In the genomic region with DNA sequence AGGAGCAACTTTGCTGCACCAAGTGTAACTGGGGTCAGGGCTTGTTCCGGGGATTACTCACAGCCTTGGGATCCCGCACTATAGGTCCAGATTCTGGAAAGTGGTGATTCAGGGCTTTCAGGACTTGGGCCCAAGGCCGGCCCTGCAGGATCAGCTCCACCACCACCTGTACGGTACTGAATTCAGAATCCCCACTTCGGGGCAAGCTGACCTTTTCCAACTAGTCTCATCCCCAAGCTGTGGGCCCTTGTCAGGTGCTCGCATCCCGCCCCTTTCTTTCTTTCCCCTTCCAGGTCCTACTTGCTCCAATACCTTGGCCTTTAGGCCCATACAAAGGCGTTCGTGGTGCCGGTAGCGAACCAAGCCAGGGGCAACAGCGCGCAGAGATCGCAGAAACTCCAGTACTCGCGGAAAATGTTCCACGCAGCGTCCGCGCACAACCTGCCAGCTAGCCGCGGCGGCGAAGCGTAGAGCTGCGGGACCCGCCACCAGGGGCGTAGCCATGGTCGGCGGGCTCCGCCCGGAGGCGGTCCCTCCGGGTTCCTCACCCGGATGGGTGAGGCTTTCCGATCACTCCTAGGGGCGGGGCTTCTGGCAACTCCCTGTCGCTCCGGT, we compare ENCODE assay signal across 8 cellular contexts. TPM values are rescaled to one million over a fixed set of nuclear protein-coding genes. Genes with fewer than 3 reads are reported as not detected.
DNase-seq lines count a peak whose midpoint lies in the region; ATAC-seq, FAIRE-seq and TF ChIP-seq lines count a peak whose summit lies in the region.

No MANE protein-coding gene starts in this region.

- H3K27me3 ChIP-seq in IMR-90 (ENCODE audit: control insufficient read depth, insufficient read depth, low read length) (no peaks in the 10 kb centered on the region), thoracic aorta (replicated peaks; ENCODE audit: insufficient read depth) (no peaks in the 10 kb centered on the region)

- peak overlapping the region; percentile 96 for H4K91ac ChIP-seq in IMR-90 (ENCODE audit: insufficient read depth, low read depth, low read length)

- H2BK15ac ChIP-seq in IMR-90 (ENCODE audit: low read depth, low read length) = peak overlapping the region; percentile 50; the same call in 1 of the 3 replicates

- POLR2A ChIA-PET in IMR-90 (lab: Charles Lee; ENCODE audit: unreplicated experiment) (interaction anchor here (0.6 to 1.3 kb wide), 4 partner anchors 8 to 55 kb away, joined by 3 to 7 read pairs (median 4); a partner anchor contains a TSS), RWPE1 (lab: Yijun Ruan, JAX; ENCODE audit: low non-redundant PET) (interaction anchor here (0.6 to 2.8 kb wide), 13 partner anchors 19 to 128 kb away, joined by 3 to 17 read pairs (median 4); a partner anchor contains a TSS)

- H4K5ac ChIP-seq in IMR-90 (ENCODE audit: low read depth, low read length) = peak overlapping the region; percentile 66

- TF ChIP-seq CTCF in IMR-90 (conservative IDR thresholded peaks at IDR 0.05; ENCODE audit: low read depth, low read length) (peak; percentile 45), RWPE1 (conservative IDR thresholded peaks at IDR 0.05; ENCODE audit: low read depth) (no peak), thoracic aorta (IDR thresholded peaks at IDR 0.05) (peak; percentile 62)

- intact Hi-C loops in IMR-90 (cut with micrococcal nuclease) = loop anchor here (1.0 to 5.0 kb wide), 5 partner anchors 29 to 230 kb away; a partner anchor contains a TSS

- peak; percentile 95 for DNase-seq in Daoy (ENCODE audit: low read depth)
- peak; percentile 89 for DNase-seq in IMR-90
- DNase-seq in RWPE1 (ENCODE audit: low spot score) = peak; percentile 97
- DNase-seq in activated naive CD4-positive, alpha-beta T cell (lab: John Stamatoyannopoulos, UW) = peak; percentile 92 to 97 (median 93)
- peak; percentile 85 to 95 for DNase-seq in frontal cortex (ENCODE audit: low spot score in 2 of 2)
- DNase-seq in non-pigmented ciliary epithelial cell (ENCODE audit: low read depth) = peak; percentile 68
- peak; percentile 72 for DNase-seq in thoracic aorta (ENCODE audit: low spot score)

- TSS peak; percentile 47 for BruUV-seq in IMR-90 (replicated peaks; lab: Mats Ljungman, UMichigan)

- H3K9me3 ChIP-seq in IMR-90 (ENCODE audit: control insufficient read depth, insufficient read depth, low read length) = no peaks in the 10 kb centered on the region
- no peaks in the 10 kb centered on the region for H3K9me3 ChIP-seq in thoracic aorta

- H2BK20ac ChIP-seq in IMR-90 (ENCODE audit: low read depth, low read length) = no peak overlapping the region

- peak overlapping the region; percentile 89 for H3K56ac ChIP-seq in IMR-90 (ENCODE audit: extremely low read depth, insufficient read depth, low read length)

- peak; percentile 77 for ATAC-seq in GM21717 (IDR thresholded peaks at IDR 0.05; ENCODE audit: unreplicated experiment)
- peak; percentile 93 for ATAC-seq in IMR-90 (ENCODE audit: low read depth)
- ATAC-seq in thoracic aorta (ENCODE audit: insufficient number of reproducible peaks, low FRiP score, low read depth) = peak; percentile 82

- no peak for FAIRE-seq in frontal cortex (lab: Jason Lieb, UNC)

- H3K4me1 ChIP-seq in IMR-90 (ENCODE audit: control insufficient read depth, insufficient read depth, low read length) (peaks cover 13% of the 10 kb centered on the region), thoracic aorta (ENCODE audit: control insufficient read depth in 1 of 2, low read depth in 2 of 2) (peaks cover 19 to 39% of the 10 kb centered on the region in 2 donors)

- H3K4me3 ChIP-seq in IMR-90 (ENCODE audit: insufficient read depth, low read depth, low read length) (peak overlapping the region; percentile 82), thoracic aorta (peak overlapping the region; percentile 76)

- H3K9ac ChIP-seq in IMR-90 (ENCODE audit: low read depth, low read length) = peak overlapping the region; percentile 81

- peak overlapping the region; percentile 88 for H3K4ac ChIP-seq in IMR-90 (ENCODE audit: low read depth, low read length)

- H3K79me1 ChIP-seq in IMR-90 (ENCODE audit: low read depth in 1 of 2, low read length in 2 of 2) = peaks cover 27 to 51% of the 10 kb centered on the region in 2 experiments

- H3K36me3 ChIP-seq in IMR-90 (ENCODE audit: control insufficient read depth, insufficient read depth, low read length) (peaks cover 34% of the 10 kb centered on the region), thoracic aorta (peaks cover 32% of the 10 kb centered on the region)

- H4K20me1 ChIP-seq in IMR-90 (ENCODE audit: insufficient read depth, low read length) = peaks cover 4% of the 10 kb centered on the region

- H3K18ac ChIP-seq in IMR-90 (ENCODE audit: low read depth, low read length) = peak overlapping the region; percentile 8; the same call in 1 of the 2 replicates

- H3K27ac ChIP-seq in IMR-90 (ENCODE audit: insufficient read depth, low read length) = peak overlapping the region; percentile 90
- peak overlapping the region; percentile 97 for H3K27ac ChIP-seq in RWPE1
- H3K27ac ChIP-seq in thoracic aorta = peak overlapping the region; percentile 92 to 98

- peak overlapping the region; percentile 85 for H3K23ac ChIP-seq in IMR-90 (ENCODE audit: low read depth, low read length)

- peak overlapping the region; percentile 95 for H3K14ac ChIP-seq in IMR-90 (replicated peaks; ENCODE audit: low read depth, low read length)

- CTCF ChIA-PET in IMR-90 (lab: Yijun Ruan, JAX) (interaction anchor here (0.6 to 2.5 kb wide), 9 partner anchors 10 to 898 kb away, joined by 3 to 23 read pairs (median 6); a partner anchor contains a TSS), RWPE1 (lab: Yijun Ruan, JAX) (interaction anchor here (0.6 to 4.1 kb wide), 10 partner anchors 15 to 79 kb away, joined by 3 to 51 read pairs (median 4); a partner anchor contains a TSS)

- H2BK5ac ChIP-seq in IMR-90 (ENCODE audit: low read depth, low read length, poor library complexity, severe bottlenecking) = peak overlapping the region; percentile 88

- H3K9me1 ChIP-seq in IMR-90 (ENCODE audit: insufficient read depth, low read length) = peaks cover 21% of the 10 kb centered on the region

- peak overlapping the region; percentile 80 for H3K4me2 ChIP-seq in IMR-90 (ENCODE audit: low read depth, low read length)

- dilution Hi-C loops in IMR-90 (cut with HindIII; ENCODE audit: low sequenced_read_pairs, unreplicated experiment) = no loop called here

- TF ChIP-seq POLR2A in IMR-90 (IDR thresholded peaks at IDR 0.05; ENCODE audit: low read depth, low read length) = no peak

- WGBS in IMR-90 (ENCODE audit: extremely low coverage in 2 of 2, insufficient read length in 1 of 2), 2 experiments = 1% methylated on average over 12 of the region's 39 CpGs; no CpG with 5 or more reads in 1 of the 2 experiments

- in situ Hi-C loops in IMR-90 (cut with MboI; ENCODE audit: low sequenced_read_pairs) = loop anchor here (5.0 kb wide), 1 partner anchor 55 kb away; a partner anchor contains a TSS

- H4K8ac ChIP-seq in IMR-90 (ENCODE audit: low read depth in 2 of 2, low read length in 2 of 2) = peak overlapping the region; percentile 91 to 92

- H2AFZ ChIP-seq in IMR-90 (replicated peaks; ENCODE audit: low read length, poor library complexity) = peak overlapping the region; percentile 99

- H2AK5ac ChIP-seq in IMR-90 (ENCODE audit: low read depth, low read length) = peak overlapping the region; percentile 45; the same call in 1 of the 2 replicates

- peak overlapping the region; percentile 79 for H2BK120ac ChIP-seq in IMR-90 (ENCODE audit: low read depth, low read length)

- peak overlapping the region; percentile 87 for H2AK9ac ChIP-seq in IMR-90 (replicated peaks; ENCODE audit: low read depth, low read length, poor library complexity)

- TF ChIP-seq RAD21 in IMR-90 (IDR thresholded peaks at IDR 0.05; ENCODE audit: low read length) = no peak

TF ChIP-seq in IMR-90, 13 proteins besides CTCF, POLR2A, EP300 and RAD21:
- TF ChIP-seq MAFK (IDR thresholded peaks at IDR 0.05; ENCODE audit: low read depth, low read length) = 0 out of 2 replicates have a peak, but pooled peaks have one; percentile 29
- no peak for TF ChIP-seq CHD1 (IDR thresholded peaks at IDR 0.05; ENCODE audit: low read depth, low read length)

RNA-seq across cellular contexts. Expression of a gene that starts 0.5 kb away (rescaled TPM):
- total RNA-seq in Daoy (2014; rRNA removed; shearing (Covaris generic)) = 34.6 and 48.3 TPM in 2 replicates
- total RNA-seq in IMR-90 (2012; rRNA removed) = 21.1 and 26.9 TPM in 2 replicates
- 30.0 and 33.0 TPM in 2 replicates for polyA plus RNA-seq in IMR-90 (2012; rRNA removed)
- 18.0 and 22.6 TPM in 2 replicates for polyA plus RNA-seq in IMR-90 (2012; cell fraction: cytosol; rRNA removed)
- polyA plus RNA-seq in IMR-90 (2012; cell fraction: nucleus; rRNA removed; ENCODE audit: low replicate concordance) = 25.3 and 36.7 TPM in 2 replicates
- 42.4 TPM for total RNA-seq in frontal cortex
- total RNA-seq in thoracic aorta = 10 to 100 TPM; 52.4 to 83.5 TPM

RNA-seq across cellular contexts. Expression of a gene that starts 9.2 kb away (rescaled TPM):
- 83.3 and 112 TPM in 2 replicates for total RNA-seq in Daoy (2014; rRNA removed; shearing (Covaris generic))
- total RNA-seq in IMR-90 (2012; rRNA removed) (56.1 and 92.5 TPM in 2 replicates), frontal cortex (51.8 TPM), thoracic aorta (10 to 100 TPM; 39.2 to 51.3 TPM)
- polyA plus RNA-seq in IMR-90 (2012; rRNA removed) = 63.7 and 65.7 TPM in 2 replicates
- polyA plus RNA-seq in IMR-90 (2012; cell fraction: cytosol; rRNA removed) = 38.5 and 42.9 TPM in 2 replicates
- polyA plus RNA-seq in IMR-90 (2012; cell fraction: nucleus; rRNA removed; ENCODE audit: low replicate concordance) = 50.8 and 70.1 TPM in 2 replicates

RNA-seq across cellular contexts. Expression of a gene that starts 9.8 kb away (rescaled TPM):
- 308 and 348 TPM in 2 replicates for total RNA-seq in Daoy (2014; rRNA removed; shearing (Covaris generic))
- total RNA-seq in IMR-90 (2012; rRNA removed) (167 and 224 TPM in 2 replicates), frontal cortex (62.8 TPM), thoracic aorta (10 to 100 TPM; 76.0 to 91.4 TPM)
- polyA plus RNA-seq in IMR-90 (2012; rRNA removed) = 375 and 393 TPM in 2 replicates
- polyA plus RNA-seq in IMR-90 (2012; cell fraction: cytosol; rRNA removed) = 171 and 190 TPM in 2 replicates
- 17.8 and 126 TPM in 2 replicates for polyA plus RNA-seq in IMR-90 (2012; cell fraction: nucleus; rRNA removed; ENCODE audit: low replicate concordance)

RNA-seq across cellular contexts. Expression of a gene that starts 21.0 kb away (rescaled TPM):
- total RNA-seq in Daoy (2014; rRNA removed; shearing (Covaris generic)) = 0.69 and 2.6 TPM in 2 replicates
- 0.56 and 0.72 TPM in 2 replicates for total RNA-seq in IMR-90 (2012; rRNA removed)
- polyA plus RNA-seq in IMR-90 (2012; rRNA removed) = 2.7 and 3.3 TPM in 2 replicates
- 0.45 and 1.3 TPM in 2 replicates for polyA plus RNA-seq in IMR-90 (2012; cell fraction: cytosol; rRNA removed)
- 7.9 and 21.3 TPM in 2 replicates for polyA plus RNA-seq in IMR-90 (2012; cell fraction: nucleus; rRNA removed; ENCODE audit: low replicate concordance)
- 0.82 TPM for total RNA-seq in frontal cortex
- under 1 TPM in 1 of 2 donors, not detected in 1; 0.21 TPM for total RNA-seq in thoracic aorta

RNA-seq across cellular contexts. Expression of a gene that starts 26.1 kb away (rescaled TPM):
- total RNA-seq in Daoy (2014; rRNA removed; shearing (Covaris generic)) = 12.7 and 18.9 TPM in 2 replicates
- total RNA-seq in IMR-90 (2012; rRNA removed) (15.1 and 16.7 TPM in 2 replicates), frontal cortex (18.8 TPM), thoracic aorta (10 to 100 TPM; 15.7 to 24.0 TPM)
- 16.7 and 17.8 TPM in 2 replicates for polyA plus RNA-seq in IMR-90 (2012; rRNA removed)
- 19.9 and 29.9 TPM in 2 replicates for polyA plus RNA-seq in IMR-90 (2012; cell fraction: cytosol; rRNA removed)
- 20.3 and 21.5 TPM in 2 replicates for polyA plus RNA-seq in IMR-90 (2012; cell fraction: nucleus; rRNA removed; ENCODE audit: low replicate concordance)

Comparison
In these comparisons a context has a peak if more than half of its experiments do, and no peak if none do; other contexts are left out.
1. Peak in every context shown above with its lines: DNase-seq, ATAC-seq, H3K4me3 ChIP-seq and H3K27ac ChIP-seq.